In genomic region chr14:96575233-96575632, GRCh38 we compare ENCODE assay signal across 13 cellular contexts.
"Had no signal": no experiment of that assay in that cellular context is flagged by ENCODE, and none has a peak within 500 bp of the region (broad histone marks: within the 10 kb centered on the region; RNA-seq: fewer than 3 reads in every experiment).

No MANE protein-coding gene starts in this region.

- DNase-seq: activated CD4-positive, alpha-beta T cell treated with anti-CD3 and anti-CD28 coated beads, Interleukin-2, amount 50 U/mL, for 1 hour; activated effector memory CD4-positive, alpha-beta T cell treated with Interleukin-2 at 50 U/mL for 16 hours; activated T-cell treated with anti-CD3 and anti-CD28 coated beads, Interleukin-2, amount 50 U/mL, for 1 hour; amygdala; kidney; left ventricle myocardium inferior; stimulated activated CD4-positive, alpha-beta T cell treated with anti-CD3 and anti-CD28 coated beads, Interleukin-4, amount 100 ng/mL, for 1 hour; stimulated activated CD8-positive, alpha-beta memory T cell treated with anti-CD3 and anti-CD28 coated beads, Interleukin-4, amount 100 ng/mL, for 48 hours; upper lobe of left lung had no signal

- H3K36me3 ChIP-seq: pancreas had no signal

- H3K9me3 Mint-ChIP-seq: stimulated activated naive CD8-positive, alpha-beta T cell treated with anti-CD3 and anti-CD28 coated beads, Interleukin-15, Interleukin-2, amounts not matched to agents 100 ng/mL and 50 ng/mL, for 24 hours had no signal

- FAIRE-seq: bronchial epithelial cell, kidney, pancreas had no signal

- H3K4me3 ChIP-seq: left ventricle myocardium inferior, pancreas, upper lobe of left lung had no signal

- H3K27ac Mint-ChIP-seq: activated naive CD8-positive, alpha-beta T cell; stimulated activated naive CD8-positive, alpha-beta T cell treated with anti-CD3 and anti-CD28 coated beads, Interleukin-15, Interleukin-2, amounts not matched to agents 100 ng/mL and 50 ng/mL, for 24 hours had no signal

- H3K27me3 ChIP-seq: pancreas, upper lobe of left lung had no signal

- H3K9me3 ChIP-seq: left ventricle myocardium inferior, pancreas, upper lobe of left lung had no signal

- H3K27ac ChIP-seq: left ventricle myocardium inferior, upper lobe of left lung had no signal

- H3K27me3 Mint-ChIP-seq: activated naive CD8-positive, alpha-beta T cell; stimulated activated naive CD8-positive, alpha-beta T cell treated with anti-CD3 and anti-CD28 coated beads, Interleukin-15, Interleukin-2, amounts not matched to agents 100 ng/mL and 50 ng/mL, for 24 hours had no signal

- H3K36me3 Mint-ChIP-seq: activated naive CD8-positive, alpha-beta T cell had no signal

- H3K4me3 Mint-ChIP-seq: activated naive CD8-positive, alpha-beta T cell; stimulated activated naive CD8-positive, alpha-beta T cell treated with anti-CD3 and anti-CD28 coated beads, Interleukin-15, Interleukin-2, amounts not matched to agents 100 ng/mL and 50 ng/mL, for 24 hours had no signal
